ENCODE assay signal across 25 cellular contexts in genomic region chr2:84170979-84171378, GRCh38.
"Had no signal": no experiment of that assay in that cellular context is flagged by ENCODE, and none has a peak within 500 bp of the region (broad histone marks: within the 10 kb centered on the region; RNA-seq: fewer than 3 reads in every experiment).

No MANE protein-coding gene starts in this region.

- H3K27ac ChIP-seq: heart right ventricle, left lung, ovary, prostate gland, sigmoid colon, spleen, tibial nerve, uterus had no signal

- DNase-seq: heart right ventricle; hippocampal formation; left colon; left lung; mesendoderm; mucosa of descending colon; naive thymus-derived CD4-positive, alpha-beta T cell; ovary; posterior cingulate gyrus; retina; right cardiac atrium; sigmoid colon; small intestine; spleen; stimulated activated CD4-positive, alpha-beta T cell treated with anti-CD3 and anti-CD28 coated beads, Interleukin-4, amount 100 ng/mL, for 24 hours; stimulated activated naive CD4-positive, alpha-beta T cell; stimulated activated naive CD8-positive, alpha-beta T cell treated with anti-CD3 and anti-CD28 coated beads, Interleukin-15, amount 100 ng/mL, for 72 hours; substantia nigra; uterus had no signal

- FAIRE-seq: keratinocyte, small intestine had no signal

- H3K4me3 ChIP-seq: heart right ventricle, left lung, lung, mucosa of descending colon, ovary, prostate gland, sigmoid colon, spleen, tibial nerve, uterus had no signal

- H3K4me1 ChIP-seq: heart right ventricle, left lung, prostate gland, sigmoid colon, spleen, tibial nerve, uterus had no signal

- ATAC-seq: heart right ventricle; left colon; left lung; mucosa of descending colon; naive thymus-derived CD4-positive, alpha-beta T cell; natural killer cell treated with Interleukin-12 subunit alpha and Interleukin-12 subunit beta and Interleukin-15 and Interleukin-18, amount 100 ng/mL, for 72 hours; right cardiac atrium; stimulated activated effector memory CD8-positive, alpha-beta T cell treated with anti-CD3 and anti-CD28 coated beads, Interleukin-12 subunit alpha, Interleukin-12 subunit beta, amount 100 ng/mL, for 72 hours; stimulated activated naive CD8-positive, alpha-beta T cell treated with anti-CD3 and anti-CD28 coated beads, Interleukin-15, amount 100 ng/mL, for 72 hours had no signal

- H3K36me3 ChIP-seq: heart right ventricle, left lung, ovary, prostate gland, sigmoid colon, spleen, tibial nerve, uterus had no signal

- H3K9me3 ChIP-seq: heart right ventricle, mucosa of descending colon, ovary, prostate gland, sigmoid colon, spleen, tibial nerve, uterus had no signal

- H3K27me3 ChIP-seq: heart right ventricle, left lung, ovary, sigmoid colon, spleen, tibial nerve, uterus had no signal
